ENCODE assay signal across 12 cellular contexts in genomic region chr12:46390304-46390703, GRCh38. TPM values are rescaled to one million over a fixed set of nuclear protein-coding genes. Genes with fewer than 3 reads are reported as not detected.
DNase-seq lines count a peak whose midpoint lies in the region; ATAC-seq and TF ChIP-seq lines count a peak whose summit lies in the region.
"Had no signal": no experiment of that assay in that cellular context is flagged by ENCODE, and none has a peak within 500 bp of the region (broad histone marks: within the 10 kb centered on the region; RNA-seq: fewer than 3 reads in every experiment).

No MANE protein-coding gene starts in this region.

- DNase-seq in activated naive CD8-positive, alpha-beta T cell treated with anti-CD3 and anti-CD28 coated beads, Interleukin-2, amount 50 U/mL, for 24 hours = no peak
- no peak for DNase-seq in activated naive CD8-positive, alpha-beta T cell treated with anti-CD3 and anti-CD28 coated beads for 36 hours
- no peak for DNase-seq in SJSA1 (ENCODE audit: low read depth in 1 of 2, low spot score in 2 of 2)
- DNase-seq in lower lobe of right lung = no peak
- DNase-seq in transverse colon = no peak
- DNase-seq in HPDE6-E6E7 (ENCODE audit: extremely low spot score) = no peak
- DNase-seq in stimulated activated CD8-positive, alpha-beta memory T cell treated with anti-CD3 and anti-CD28 coated beads, Interleukin-4, amount 100 ng/mL, for 48 hours = no peak
- DNase-seq in NCI-H2227 treated with DMSO at 0.1 percent for 48 hours (lab: John Stamatoyannopoulos, UW) = no peak
- DNase-seq: activated T-cell treated with anti-CD3 and anti-CD28 coated beads, Interleukin-2, amount 50 U/mL, for 1 hour; foreskin melanocyte; NCI-H526 had no signal

- TF ChIP-seq EP300 in transverse colon (IDR thresholded peaks at IDR 0.05; ENCODE audit: low read depth) = no peak

- in situ Hi-C loops in transverse colon (cut with MboI; ENCODE audit: low pct_ligation_motif_present in 1 of 4, low pct_unique_long_range_greater_than_20kb in 1 of 4, low sequenced_read_pairs in 3 of 4) = loop anchor here in 1 of 4 donors (25.0 kb wide), 1 partner anchor 653 kb away; the partner anchor contains the start of gene ARID2

- no peak overlapping the region for H3K4me3 ChIP-seq in SJSA1
- no peak overlapping the region for H3K4me3 ChIP-seq in lower lobe of right lung
- H3K4me3 ChIP-seq in transverse colon = peak overlapping the region in 1 of 4 donors; percentile 14
- H3K4me3 ChIP-seq: HAP-1 had no signal

- no peak for ATAC-seq in activated naive CD8-positive, alpha-beta T cell treated with anti-CD3 and anti-CD28 coated beads, Interleukin-2, amount 50 U/mL, for 24 hours
- no peak for ATAC-seq in lower lobe of right lung

- TF ChIP-seq POLR2A in transverse colon (IDR thresholded peaks at IDR 0.05) = no peak

- H3K4me1 Mint-ChIP-seq in activated naive CD8-positive, alpha-beta T cell treated with anti-CD3 and anti-CD28 coated beads, Interleukin-2, amount 50 U/mL, for 24 hours = peaks cover 59% of the 10 kb centered on the region
- H3K4me1 Mint-ChIP-seq in activated naive CD8-positive, alpha-beta T cell treated with anti-CD3 and anti-CD28 coated beads for 36 hours = peaks cover 53% of the 10 kb centered on the region

- H3K27ac ChIP-seq in SJSA1 = peak overlapping the region; percentile 3; the same call in 1 of the 2 replicates
- H3K27ac ChIP-seq in lower lobe of right lung = peak overlapping the region; percentile 48
- peak overlapping the region; percentile 57 to 99 (median 68) for H3K27ac ChIP-seq in transverse colon

- H3K27me3 ChIP-seq in SJSA1 (replicated peaks) = no peaks in the 10 kb centered on the region
- no peaks in the 10 kb centered on the region for H3K27me3 ChIP-seq in lower lobe of right lung (ENCODE audit: low read depth)
- H3K27me3 ChIP-seq in transverse colon = no peaks in the 10 kb centered on the region

- no peak overlapping the region for H3K4me3 Mint-ChIP-seq in activated naive CD8-positive, alpha-beta T cell treated with anti-CD3 and anti-CD28 coated beads, Interleukin-2, amount 50 U/mL, for 24 hours
- no peak overlapping the region for H3K4me3 Mint-ChIP-seq in activated naive CD8-positive, alpha-beta T cell treated with anti-CD3 and anti-CD28 coated beads for 36 hours

- TF ChIP-seq CTCF in lower lobe of right lung (IDR thresholded peaks at IDR 0.05) (no peak), transverse colon (IDR thresholded peaks at IDR 0.05) (no peak)

- H3K9me3 ChIP-seq in SJSA1 (replicated peaks) (no peaks in the 10 kb centered on the region), lower lobe of right lung (no peaks in the 10 kb centered on the region), transverse colon (no peaks in the 10 kb centered on the region)
- H3K9me3 ChIP-seq: HAP-1 had no signal

- H3K36me3 ChIP-seq in SJSA1 = peaks cover 5% of the 10 kb centered on the region
- H3K36me3 ChIP-seq in lower lobe of right lung = no peaks in the 10 kb centered on the region
- H3K36me3 ChIP-seq in transverse colon = no peaks in the 10 kb centered on the region
- H3K36me3 ChIP-seq: HAP-1 had no signal

- peak overlapping the region; percentile 71 for H3K27ac Mint-ChIP-seq in activated naive CD8-positive, alpha-beta T cell treated with anti-CD3 and anti-CD28 coated beads, Interleukin-2, amount 50 U/mL, for 24 hours
- no peak overlapping the region for H3K27ac Mint-ChIP-seq in activated naive CD8-positive, alpha-beta T cell treated with anti-CD3 and anti-CD28 coated beads for 36 hours

- no peaks in the 10 kb centered on the region for H3K9me3 Mint-ChIP-seq in activated naive CD8-positive, alpha-beta T cell treated with anti-CD3 and anti-CD28 coated beads, Interleukin-2, amount 50 U/mL, for 24 hours
- H3K9me3 Mint-ChIP-seq in activated naive CD8-positive, alpha-beta T cell treated with anti-CD3 and anti-CD28 coated beads for 36 hours = no peaks in the 10 kb centered on the region

- WGBS in transverse colon (ENCODE audit: low coverage in 1 of 2), 2 donors = 29 to 43% methylated on average over 1 of the region's 1 CpG

- peaks cover 69% of the 10 kb centered on the region for H3K4me1 ChIP-seq in SJSA1 (replicated peaks)
- peaks cover 57% of the 10 kb centered on the region for H3K4me1 ChIP-seq in lower lobe of right lung
- H3K4me1 ChIP-seq in transverse colon = peaks cover 17 to 62% (median 31%) of the 10 kb centered on the region in 4 donors

- H3K36me3 Mint-ChIP-seq in activated naive CD8-positive, alpha-beta T cell treated with anti-CD3 and anti-CD28 coated beads, Interleukin-2, amount 50 U/mL, for 24 hours (ENCODE audit: low read depth) = peaks cover 7% of the 10 kb centered on the region
- peaks cover 14% of the 10 kb centered on the region for H3K36me3 Mint-ChIP-seq in activated naive CD8-positive, alpha-beta T cell treated with anti-CD3 and anti-CD28 coated beads for 36 hours

- H3K27me3 Mint-ChIP-seq in activated naive CD8-positive, alpha-beta T cell treated with anti-CD3 and anti-CD28 coated beads, Interleukin-2, amount 50 U/mL, for 24 hours = no peaks in the 10 kb centered on the region
- no peaks in the 10 kb centered on the region for H3K27me3 Mint-ChIP-seq in activated naive CD8-positive, alpha-beta T cell treated with anti-CD3 and anti-CD28 coated beads for 36 hours

- intact Hi-C loops in lower lobe of right lung (cut with DNase I) = no loop called here
- intact Hi-C loops in transverse colon (cut with DNase I; ENCODE audit: low total_unique reads) = no loop called here

RNA-seq across cellular contexts. Expression of gene SLC38A2, which starts 17.7 kb away (rescaled TPM):
- total RNA-seq in activated naive CD8-positive, alpha-beta T cell treated with anti-CD3 and anti-CD28 coated beads for 36 hours = 100 to 1,000 TPM; 227 to 230 TPM
- 188 and 238 TPM in 2 replicates for total RNA-seq in SJSA1 (2014; rRNA removed; shearing (Covaris generic))
- total RNA-seq in lower lobe of right lung (284 TPM), transverse colon (100 to 1,000 TPM; 104 to 300 (median 229) TPM)

Comparison
In these comparisons a context has a peak if more than half of its experiments do, and no peak if none do; other contexts are left out.
1. H3K27ac ChIP-seq: peak in every context shown above with its lines; median percentile 68 in transverse colon; 48 in lower lobe of right lung; 3 in SJSA1.